15 cellular contexts compared by ENCODE assay signal in genomic region chr1:209160230-209160629, GRCh38.
DNase-seq lines count a peak whose midpoint lies in the region; ATAC-seq and TF ChIP-seq lines count a peak whose summit lies in the region.
"Had no signal": no experiment of that assay in that cellular context is flagged by ENCODE, and none has a peak within 500 bp of the region (broad histone marks: within the 10 kb centered on the region; RNA-seq: fewer than 3 reads in every experiment).

No MANE protein-coding gene starts in this region.

- peak overlapping the region; percentile 10 for H3K4me3 Mint-ChIP-seq in endodermal cell
- H3K4me3 Mint-ChIP-seq in activated T-helper 17 cell treated with anti-CD3 and anti-CD28 coated beads, Interleukin-2, amount 50 U/mL, for 72 hours: no peak overlapping the region
- H3K4me3 Mint-ChIP-seq: CD4-positive, CD25-positive, alpha-beta regulatory T cell had no signal

- H3K27ac ChIP-seq in endodermal cell (ENCODE audit: low read depth, low read length): no peak overlapping the region
- H3K27ac ChIP-seq in neural cell (ENCODE audit: low read length): peak overlapping the region; percentile 25
- H3K27ac ChIP-seq in gastrocnemius medialis: no peak overlapping the region
- H3K27ac ChIP-seq: BLaER1 treated with 17β-estradiol and CSF1 and Interleukin-3, amounts not matched to agents 10 nM and 100 nM had no signal

- H3K4me2 ChIP-seq in neural cell (ENCODE audit: low read length): no peak overlapping the region
- H3K4me2 ChIP-seq: BLaER1 treated with 17β-estradiol and CSF1 and Interleukin-3, amounts not matched to agents 10 nM and 100 nM had no signal

- no peak for TF ChIP-seq EP300 in neural cell (conservative IDR thresholded peaks at IDR 0.05; ENCODE audit: poor library complexity, severe bottlenecking)

- no peaks in the 10 kb centered on the region for H3K27me3 Mint-ChIP-seq in endodermal cell (ENCODE audit: insufficient read depth)
- peaks cover 4% of the 10 kb centered on the region for H3K27me3 Mint-ChIP-seq in activated T-helper 17 cell treated with anti-CD3 and anti-CD28 coated beads, Interleukin-2, amount 50 U/mL, for 72 hours
- H3K27me3 Mint-ChIP-seq: CD4-positive, CD25-positive, alpha-beta regulatory T cell had no signal

- H3K27me3 ChIP-seq in endodermal cell (ENCODE audit: control insufficient read depth, insufficient read depth, low read length, poor library complexity, severe bottlenecking) (no peaks in the 10 kb centered on the region), neural cell (ENCODE audit: insufficient read depth, low read depth, low read length) (no peaks in the 10 kb centered on the region), gastrocnemius medialis (no peaks in the 10 kb centered on the region)
- H3K27me3 ChIP-seq: BLaER1 treated with 17β-estradiol and CSF1 and Interleukin-3, amounts not matched to agents 10 nM and 100 nM had no signal

- H3K9me3 Mint-ChIP-seq in endodermal cell: no peaks in the 10 kb centered on the region
- H3K9me3 Mint-ChIP-seq in activated T-helper 17 cell treated with anti-CD3 and anti-CD28 coated beads, Interleukin-2, amount 50 U/mL, for 72 hours: no peaks in the 10 kb centered on the region

- H3K4me1 Mint-ChIP-seq in endodermal cell: peaks cover 58% of the 10 kb centered on the region
- H3K4me1 Mint-ChIP-seq in activated T-helper 17 cell treated with anti-CD3 and anti-CD28 coated beads, Interleukin-2, amount 50 U/mL, for 72 hours: no peaks in the 10 kb centered on the region
- H3K4me1 Mint-ChIP-seq: CD4-positive, CD25-positive, alpha-beta regulatory T cell had no signal

- DNase-seq in NCI-H2227 (lab: John Stamatoyannopoulos, UW; ENCODE audit: unreplicated experiment) (peak; percentile 9), NCI-H2227 treated with DMSO at 0.1 percent for 48 hours (lab: John Stamatoyannopoulos, UW) (no peak), NCI-H1417 treated with DMSO at 0.1 percent for 48 hours (lab: John Stamatoyannopoulos, UW) (peak; percentile 2), endodermal cell (no peak), gastrocnemius medialis (no peak)
- DNase-seq: ACHN; Calu3; CD4-positive, CD25-positive, alpha-beta regulatory T cell; DMS153; GF-D8; H7 had no signal

- H3F3A ChIP-seq in neural cell (ENCODE audit: insufficient read depth, low read length, poor library complexity, severe bottlenecking): no peaks in the 10 kb centered on the region

- TF ChIP-seq CTCF in endodermal cell (conservative IDR thresholded peaks at IDR 0.05) (no peak), neural cell (IDR thresholded peaks at IDR 0.05; ENCODE audit: poor library complexity, severe bottlenecking) (no peak), gastrocnemius medialis (IDR thresholded peaks at IDR 0.05 in 4 of 5, conservative IDR thresholded peaks at IDR 0.05 in 1 of 5) (no peak)

- H3K36me3 ChIP-seq in endodermal cell (ENCODE audit: control insufficient read depth, insufficient read depth, low read length) (no peaks in the 10 kb centered on the region), neural cell (ENCODE audit: insufficient read depth, low read length) (no peaks in the 10 kb centered on the region), gastrocnemius medialis (no peaks in the 10 kb centered on the region)
- H3K36me3 ChIP-seq: BLaER1 treated with 17β-estradiol and CSF1 and Interleukin-3, amounts not matched to agents 10 nM and 100 nM had no signal

- H3K36me3 Mint-ChIP-seq in endodermal cell (ENCODE audit: low read depth): no peaks in the 10 kb centered on the region
- no peaks in the 10 kb centered on the region for H3K36me3 Mint-ChIP-seq in activated T-helper 17 cell treated with anti-CD3 and anti-CD28 coated beads, Interleukin-2, amount 50 U/mL, for 72 hours (ENCODE audit: low read depth)
- H3K36me3 Mint-ChIP-seq: CD4-positive, CD25-positive, alpha-beta regulatory T cell had no signal

- no peaks in the 10 kb centered on the region for H4K20me1 ChIP-seq in neural cell (ENCODE audit: insufficient read depth)
- H4K20me1 ChIP-seq: BLaER1 treated with 17β-estradiol and CSF1 and Interleukin-3, amounts not matched to agents 10 nM and 100 nM had no signal

- intact Hi-C loops in gastrocnemius medialis (cut with DNase I; ENCODE audit: low total_unique reads): no loop called here

- H3K9me2 ChIP-seq in neural cell (ENCODE audit: insufficient read depth, low read length): no peaks in the 10 kb centered on the region

- H3K79me2 ChIP-seq in neural cell (replicated peaks; ENCODE audit: insufficient read depth, low read length): no peaks in the 10 kb centered on the region

- peaks cover 7% of the 10 kb centered on the region for H3K4me1 ChIP-seq in endodermal cell (ENCODE audit: control insufficient read depth, insufficient read depth, low read length)
- H3K4me1 ChIP-seq in gastrocnemius medialis: no peaks in the 10 kb centered on the region

- no peak for TF ChIP-seq RAD21 in neural cell (conservative IDR thresholded peaks at IDR 0.05)

- H3K9ac ChIP-seq in endodermal cell (ENCODE audit: extremely low read depth, low read length, poor library complexity, severe bottlenecking) (no peak overlapping the region), neural cell (ENCODE audit: low read length) (no peak overlapping the region)
- H3K9ac ChIP-seq: BLaER1 treated with 17β-estradiol and CSF1 and Interleukin-3, amounts not matched to agents 10 nM and 100 nM had no signal

- H3K9me3 ChIP-seq in endodermal cell (ENCODE audit: control insufficient read depth, low read length) (no peaks in the 10 kb centered on the region), neural cell (ENCODE audit: low read length) (no peaks in the 10 kb centered on the region), gastrocnemius medialis (no peaks in the 10 kb centered on the region)
- H3K9me3 ChIP-seq: BLaER1 treated with 17β-estradiol and CSF1 and Interleukin-3, amounts not matched to agents 10 nM and 100 nM had no signal

- in situ Hi-C loops in gastrocnemius medialis (cut with MboI; ENCODE audit: low sequenced_read_pairs in 4 of 4): no loop called here

- no peak for ATAC-seq in gastrocnemius medialis
- no peak for ATAC-seq in HG03457 (IDR thresholded peaks at IDR 0.05; ENCODE audit: unreplicated experiment)
- ATAC-seq in activated T-helper 17 cell treated with anti-CD3 and anti-CD28 coated beads, Interleukin-2, amount 50 U/mL, for 72 hours (replicated peaks): no peak

- H3K4me3 ChIP-seq in endodermal cell (ENCODE audit: low read length) (no peak overlapping the region), neural cell (ENCODE audit: low read length) (no peak overlapping the region), gastrocnemius medialis (no peak overlapping the region)
- H3K4me3 ChIP-seq: BLaER1 treated with 17β-estradiol and CSF1 and Interleukin-3, amounts not matched to agents 10 nM and 100 nM had no signal

- WGBS in endodermal cell (ENCODE audit: insufficient coverage in 1 of 2, insufficient read length in 1 of 2), 2 experiments: 54 to 89% methylated on average over 1 to 2 of the region's 2 CpGs

- no peak overlapping the region for H2AFZ ChIP-seq in neural cell (ENCODE audit: low read depth, low read length)

- peak overlapping the region; percentile 81 for H3K27ac Mint-ChIP-seq in endodermal cell
- H3K27ac Mint-ChIP-seq in activated T-helper 17 cell treated with anti-CD3 and anti-CD28 coated beads, Interleukin-2, amount 50 U/mL, for 72 hours: no peak overlapping the region
- H3K27ac Mint-ChIP-seq: CD4-positive, CD25-positive, alpha-beta regulatory T cell had no signal

- no peak for TF ChIP-seq POLR2A in gastrocnemius medialis (IDR thresholded peaks at IDR 0.05)

TF ChIP-seq in neural cell, 6 proteins besides CTCF, POLR2A, EP300 and RAD21:
- TF ChIP-seq SMC3 (conservative IDR thresholded peaks at IDR 0.05; ENCODE audit: poor library complexity): no peak
- no peak for TF ChIP-seq TAF1 (IDR thresholded peaks at IDR 0.05; ENCODE audit: low read depth)
- TF ChIP-seq EZH2 (IDR thresholded peaks at IDR 0.05; ENCODE audit: borderline replicate concordance, insufficient read depth, low read length, poor library complexity, severe bottlenecking): no peak

Comparison
In these comparisons a context has a peak if more than half of its experiments do, and no peak if none do; other contexts are left out.
1. DNase-seq: peak in NCI-H2227 (single experiment) and NCI-H1417 treated with DMSO at 0.1 percent for 48 hours (single experiment); none in NCI-H2227 treated with DMSO at 0.1 percent for 48 hours (single experiment), endodermal cell (single experiment) and gastrocnemius medialis (0 of 2).